Comparison of ENCODE assay signal across 11 cellular contexts in the genomic region with DNA sequence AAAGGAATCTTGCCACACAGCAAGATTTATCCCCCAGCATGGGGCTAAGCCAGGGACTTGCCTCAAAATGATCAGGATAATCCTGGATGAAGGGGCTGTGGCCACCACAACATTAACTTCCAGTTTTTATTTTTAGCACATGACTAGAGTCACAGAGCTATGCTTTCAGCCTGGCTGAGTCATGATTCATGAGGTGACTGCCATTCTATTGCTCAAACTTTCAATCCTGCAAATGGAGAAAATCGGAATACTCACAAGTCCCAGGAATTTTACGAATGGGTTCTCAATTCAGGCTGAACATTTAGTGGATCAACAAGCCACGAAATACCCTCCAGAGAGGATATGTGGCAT.
A peak's percentile ranks its signal among the peaks of the same experiment; 100 is the strongest.
DNase-seq lines count a peak whose midpoint lies in the region; ATAC-seq lines count a peak whose summit lies in the region.
"Had no signal": no experiment of that assay in that cellular context is flagged by ENCODE, and none has a peak within 500 bp of the region (broad histone marks: within the 10 kb centered on the region; RNA-seq: fewer than 3 reads in every experiment).

No MANE protein-coding gene starts in this region.

- DNase-seq in AML-193 (lab: John Stamatoyannopoulos, UW) (peak; percentile 53 to 67), LHCN-M2 (ENCODE audit: low read depth) (peak; percentile 79), amniotic epithelial cell (ENCODE audit: low read depth) (peak; percentile 59), kidney glomerular epithelial cell (lab: John Stamatoyannopoulos, UW) (peak; percentile 20), NCI-H1092 (lab: John Stamatoyannopoulos, UW) (no peak)
- DNase-seq in activated CD4-positive, CD25-positive, alpha-beta regulatory T cell (lab: John Stamatoyannopoulos, UW) = no peak
- DNase-seq in activated CD8-positive, alpha-beta memory T cell treated with anti-CD3 and anti-CD28 coated beads, Interleukin-2, amount 50 U/mL, for 4 hours = no peak
- DNase-seq: effector memory CD4-positive, alpha-beta T cell; NCI-H2171 treated with DMSO at 0.1 percent for 48 hours; right cardiac atrium had no signal

- no peak for ATAC-seq in HG02642 (IDR thresholded peaks at IDR 0.05; ENCODE audit: poor library complexity, unreplicated experiment)

Comparison
In these comparisons a context has a peak if more than half of its experiments do, and no peak if none do; other contexts are left out.
1. DNase-seq: peak in AML-193 (2 of 2), LHCN-M2 (single experiment), amniotic epithelial cell (single experiment) and kidney glomerular epithelial cell (single experiment); none in NCI-H1092 (single experiment), activated CD4-positive, CD25-positive, alpha-beta regulatory T cell (0 of 4) and activated CD8-positive, alpha-beta memory T cell treated with anti-CD3 and anti-CD28 coated beads, Interleukin-2, amount 50 U/mL, for 4 hours (single experiment).